Comparison of ENCODE assay signal across 10 cellular contexts in the genomic region with DNA sequence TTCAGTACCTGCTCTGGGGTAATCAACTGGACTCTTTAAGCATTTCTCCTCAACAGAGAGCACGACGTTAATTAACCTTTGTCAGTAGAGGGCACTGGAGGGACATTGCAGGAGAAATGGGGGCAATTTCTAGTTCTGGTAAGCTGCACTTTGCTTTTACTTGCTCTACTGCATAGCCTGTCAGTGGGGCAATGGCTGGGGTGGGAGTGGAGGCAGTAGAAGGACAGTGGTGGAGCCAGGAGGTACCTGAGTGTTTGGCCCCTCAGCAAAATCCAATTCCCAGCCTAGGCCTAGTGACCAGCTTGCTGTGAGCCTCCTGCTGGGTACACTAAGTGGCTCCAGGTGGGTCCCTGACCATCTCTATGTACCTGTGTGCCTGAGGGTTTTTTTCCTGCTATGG. TPM values are rescaled to one million over a fixed set of nuclear protein-coding genes. Genes with fewer than 3 reads are reported as not detected.
DNase-seq lines count a peak whose midpoint lies in the region; ATAC-seq and TF ChIP-seq lines count a peak whose summit lies in the region.
"Had no signal": no experiment of that assay in that cellular context is flagged by ENCODE, and none has a peak within 500 bp of the region (broad histone marks: within the 10 kb centered on the region; RNA-seq: fewer than 3 reads in every experiment).

No MANE protein-coding gene starts in this region.

- H3K9me2 ChIP-seq in GM23338 (ENCODE audit: insufficient read depth) = no peaks in the 10 kb centered on the region
- H3K9me2 ChIP-seq in PC-3 (replicated peaks; ENCODE audit: low read length) = no peaks in the 10 kb centered on the region

- BruUV-seq in PC-3 (replicated peaks; lab: Mats Ljungman, UMichigan) = no TSS peak

- H3K27me3 Mint-ChIP-seq in GM23338 (ENCODE audit: insufficient read depth, low read depth, poor library complexity) = no peaks in the 10 kb centered on the region

- DNase-seq in NCI-H2107 treated with DMSO at 0.1 percent for 48 hours (lab: John Stamatoyannopoulos, UW; ENCODE audit: unreplicated experiment) (peak; percentile 27), NCI-H2107 (lab: John Stamatoyannopoulos, UW) (no peak), GM23338 (ENCODE audit: low spot score) (peak; percentile 79), PC-3 (peak; percentile 38), fibroblast of villous mesenchyme (ENCODE audit: low read depth) (peak; percentile 7), head of caudate nucleus (no peak)
- DNase-seq: upper lobe of left lung had no signal

- H3K9ac ChIP-seq in PC-3 (ENCODE audit: low read length) = no peak overlapping the region

- no peaks in the 10 kb centered on the region for H3K9me3 Mint-ChIP-seq in GM23338

- H3K4me3 Mint-ChIP-seq in GM23338 = no peak overlapping the region
- H3K4me3 Mint-ChIP-seq: naive thymus-derived CD8-positive, alpha-beta T cell had no signal

- H3K27ac Mint-ChIP-seq in GM23338 = no peak overlapping the region
- H3K27ac Mint-ChIP-seq: naive thymus-derived CD8-positive, alpha-beta T cell had no signal

- no peak overlapping the region for H3K4me3 ChIP-seq in GM23338
- no peak overlapping the region for H3K4me3 ChIP-seq in PC-3 (ENCODE audit: low read length)
- no peak overlapping the region for H3K4me3 ChIP-seq in fibroblast of villous mesenchyme (ENCODE audit: low read depth, low read length)
- H3K4me3 ChIP-seq: upper lobe of left lung had no signal

- peak; percentile 94 for ATAC-seq in GM23338
- ATAC-seq in PC-3 = no peak; the same call in 1 of the 2 replicates
- ATAC-seq in GM18519 (IDR thresholded peaks at IDR 0.05; ENCODE audit: low FRiP score, unreplicated experiment) = no peak
- ATAC-seq in HG03095 (IDR thresholded peaks at IDR 0.05; ENCODE audit: unreplicated experiment) = no peak

- H3K36me3 Mint-ChIP-seq in GM23338 (ENCODE audit: low read depth) = no peaks in the 10 kb centered on the region
- H3K36me3 Mint-ChIP-seq: naive thymus-derived CD8-positive, alpha-beta T cell had no signal

- H2AFZ ChIP-seq in GM23338 (no peak overlapping the region), PC-3 (ENCODE audit: low read length) (no peak overlapping the region)

- H3K27me3 ChIP-seq in GM23338 (ENCODE audit: insufficient read depth) (no peaks in the 10 kb centered on the region), PC-3 (ENCODE audit: low read length) (peaks cover 9% of the 10 kb centered on the region; the same call in 1 of the 2 replicates)
- H3K27me3 ChIP-seq: upper lobe of left lung had no signal

- H4K20me1 ChIP-seq in GM23338 (replicated peaks; ENCODE audit: insufficient read depth) = no peaks in the 10 kb centered on the region
- H4K20me1 ChIP-seq in PC-3 (ENCODE audit: low read length) = no peaks in the 10 kb centered on the region

- TF ChIP-seq CTCF in GM23338 (conservative IDR thresholded peaks at IDR 0.05; ENCODE audit: low read depth in 2 of 2) (peak; percentile 79 to 90), PC-3 (conservative IDR thresholded peaks at IDR 0.05; ENCODE audit: low read depth, low read length) (peak; percentile 58), fibroblast of villous mesenchyme (IDR thresholded peaks at IDR 0.05; ENCODE audit: insufficient read depth, low read depth, low read length) (peak; percentile 20)

- no peaks in the 10 kb centered on the region for H3K36me3 ChIP-seq in GM23338 (ENCODE audit: insufficient read depth)
- H3K36me3 ChIP-seq in PC-3 (ENCODE audit: low read depth, low read length) = no peaks in the 10 kb centered on the region
- H3K36me3 ChIP-seq: upper lobe of left lung had no signal

- no peaks in the 10 kb centered on the region for H3F3A ChIP-seq in GM23338 (replicated peaks; ENCODE audit: low read depth)
- H3F3A ChIP-seq in PC-3 (ENCODE audit: low read length, unreplicated experiment) = no peaks in the 10 kb centered on the region

- no peak overlapping the region for H3K27ac ChIP-seq in GM23338 (ENCODE audit: low read depth)
- no peak overlapping the region for H3K27ac ChIP-seq in PC-3 (ENCODE audit: low read length)
- H3K27ac ChIP-seq: upper lobe of left lung had no signal

- H3K4me2 ChIP-seq in GM23338 (no peak overlapping the region), PC-3 (ENCODE audit: low read length) (no peak overlapping the region)

- H3K79me2 ChIP-seq in GM23338 (replicated peaks; ENCODE audit: insufficient read depth) (no peaks in the 10 kb centered on the region), PC-3 (ENCODE audit: low read length) (no peaks in the 10 kb centered on the region)

- H3K4me1 Mint-ChIP-seq in GM23338 = no peaks in the 10 kb centered on the region
- H3K4me1 Mint-ChIP-seq: naive thymus-derived CD8-positive, alpha-beta T cell had no signal

- H3K9me3 ChIP-seq in PC-3 (ENCODE audit: low read length) = no peaks in the 10 kb centered on the region
- H3K9me3 ChIP-seq: upper lobe of left lung had no signal

- H3K4me1 ChIP-seq in GM23338 (ENCODE audit: insufficient read depth) (no peaks in the 10 kb centered on the region), PC-3 (ENCODE audit: insufficient read depth, low read length) (no peaks in the 10 kb centered on the region)
- H3K4me1 ChIP-seq: upper lobe of left lung had no signal

- CTCF ChIA-PET in PC-3 (lab: Charles Lee) = no interaction called here

- POLR2A ChIA-PET in PC-3 (lab: Charles Lee; ENCODE audit: unreplicated experiment) = no interaction called here

- intact Hi-C loops in PC-3 (cut with micrococcal nuclease) (loop anchor here (1.0 kb wide), 1 partner anchor 79 kb away; no protein-coding TSS in a partner anchor), head of caudate nucleus (cut with DNase I) (no loop called here)

TF ChIP-seq in GM23338, 12 proteins besides CTCF, POLR2A, EP300 and RAD21:
- no peak for TF ChIP-seq ZNF331 (CRISPR knock-in tag; IDR thresholded peaks at IDR 0.05; ENCODE audit: low read depth)
- TF ChIP-seq, protein P1, sequence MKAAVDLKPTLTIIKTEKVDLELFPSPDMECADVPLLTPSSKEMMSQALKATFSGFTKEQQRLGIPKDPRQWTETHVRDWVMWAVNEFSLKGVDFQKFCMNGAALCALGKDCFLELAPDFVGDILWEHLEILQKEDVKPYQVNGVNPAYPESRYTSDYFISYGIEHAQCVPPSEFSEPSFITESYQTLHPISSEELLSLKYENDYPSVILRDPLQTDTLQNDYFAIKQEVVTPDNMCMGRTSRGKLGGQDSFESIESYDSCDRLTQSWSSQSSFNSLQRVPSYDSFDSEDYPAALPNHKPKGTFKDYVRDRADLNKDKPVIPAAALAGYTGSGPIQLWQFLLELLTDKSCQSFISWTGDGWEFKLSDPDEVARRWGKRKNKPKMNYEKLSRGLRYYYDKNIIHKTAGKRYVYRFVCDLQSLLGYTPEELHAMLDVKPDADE (IDR thresholded peaks at IDR 0.05) = no peak

RNA-seq across cellular contexts. Expression of a gene that starts 18.3 kb away (rescaled TPM):
- total RNA-seq in GM23338 (2014; rRNA removed; shearing (Covaris generic)) = 23.7 and 25.0 TPM in 2 replicates
- 5.6 and 5.7 TPM in 2 replicates for polyA plus RNA-seq in GM23338 (2016; fragmentation: Nextera tagmentation; extraction: Ambion mirVana)
- total RNA-seq in PC-3 (2014; rRNA removed) = 0.55 and 0.92 TPM in 2 replicates
- total RNA-seq in fibroblast of villous mesenchyme = 0.32 and 1.3 TPM in 2 replicates
- polyA plus RNA-seq: naive thymus-derived CD8-positive, alpha-beta T cell had no signal

Comparison
In these comparisons a context has a peak if more than half of its experiments do, and no peak if none do; other contexts are left out.
1. DNase-seq: peak in NCI-H2107 treated with DMSO at 0.1 percent for 48 hours (single experiment), GM23338 (single experiment), PC-3 (single experiment) and fibroblast of villous mesenchyme (single experiment); none in NCI-H2107 (single experiment) and head of caudate nucleus (0 of 42).
2. CTCF ChIP-seq: peak in every context shown above with its lines; median percentile 84 in GM23338; 58 in PC-3; 20 in fibroblast of villous mesenchyme.
3. RNA of a gene that starts 18.3 kb away (total RNA-seq): 23.7 to 25.0 TPM in GM23338; 0.32 to 1.3 TPM in fibroblast of villous mesenchyme and 0.55 to 0.92 TPM in PC-3; every median in the first group is over 10 times any median in the second.